In genomic region chr16:67399218-67399733, GRCh38 we compare ENCODE assay signal across 8 cellular contexts. TPM values are rescaled to one million over a fixed set of nuclear protein-coding genes. Genes with fewer than 3 reads are reported as not detected.
DNase-seq lines count a peak whose midpoint lies in the region; ATAC-seq and TF ChIP-seq lines count a peak whose summit lies in the region.

No MANE protein-coding gene starts in this region.

- WGBS in heart right ventricle, 2 donors = 28 to 29% methylated on average over 42 of the region's 42 CpGs
- 37% methylated on average over 42 of the region's 42 CpGs for WGBS in sigmoid colon, 2 donors

- H3K9me3 ChIP-seq in heart right ventricle (no peaks in the 10 kb centered on the region), sigmoid colon (no peaks in the 10 kb centered on the region)

- H3K27ac ChIP-seq in heart right ventricle = peak overlapping the region in 5 of 10 donors; percentile 8 to 88 (median 85)
- H3K27ac ChIP-seq in sigmoid colon = no peak overlapping the region

- TF ChIP-seq EP300 in sigmoid colon (IDR thresholded peaks at IDR 0.05) = no peak

- no peaks in the 10 kb centered on the region for H3K36me3 ChIP-seq in heart right ventricle
- no peaks in the 10 kb centered on the region for H3K36me3 ChIP-seq in sigmoid colon

- TF ChIP-seq CTCF in AG09319 (IDR thresholded peaks at IDR 0.05; ENCODE audit: low read depth, low read length) (peak; percentile 54), heart right ventricle (IDR thresholded peaks at IDR 0.05) (peak; percentile 54 to 89 (median 83)), sigmoid colon (IDR thresholded peaks at IDR 0.05) (peak; percentile 33 to 77 (median 52))

- H3K4me1 ChIP-seq in heart right ventricle (peaks cover 23 to 58% (median 44%) of the 10 kb centered on the region in 9 donors), sigmoid colon (peaks cover 0 to 47% (median 36%) of the 10 kb centered on the region in 4 donors)

- TF ChIP-seq POLR2A in sigmoid colon (IDR thresholded peaks at IDR 0.05) = no peak

- H3K4me3 ChIP-seq in heart right ventricle (peak overlapping the region in 5 of 10 donors; percentile 15 to 38 (median 24)), sigmoid colon (peak overlapping the region in 1 of 4 donors; percentile 22)

- DNase-seq in AG09319 (ENCODE audit: extremely low read depth, low read depth) (no peak), KBM-7 (peak; percentile 44), heart right ventricle (peak in 1 of 2 donors; percentile 69), sigmoid colon (no peak), posterior vena cava (ENCODE audit: low spot score) (no peak), COR-L47 (lab: John Stamatoyannopoulos, UW) (no peak)
- DNase-seq in activated T-helper 9 cell treated with anti-CD3 and anti-CD28 coated beads, Interleukin-2, amount 50 U/mL, for 16 hours (ENCODE audit: low read depth) = peak; percentile 23

- H3K27me3 ChIP-seq in heart right ventricle (peaks cover 0 to 39% (median 3%) of the 10 kb centered on the region in 7 donors), sigmoid colon (peaks cover 0 to 28% (median 7%) of the 10 kb centered on the region in 3 donors)

- intact Hi-C loops in heart right ventricle (cut with DNase I) = loop anchor here in 4 of 10 donors (5.0 to 10.0 kb wide), 4 partner anchors 114 to 137 kb away; partner anchors contain the start of gene PLEKHG4 (in 1 of the 4)
- intact Hi-C loops in sigmoid colon (cut with DNase I) = loop anchor here (5.0 kb wide), 2 partner anchors 122 to 152 kb away; partner anchors contain the start of genes FHOD1, PLEKHG4 and SLC9A5
- intact Hi-C loops in posterior vena cava (cut with DNase I) = no loop called here

- peak; percentile 27 to 50 (median 35) for ATAC-seq in heart right ventricle
- ATAC-seq in GM21723 (IDR thresholded peaks at IDR 0.05; ENCODE audit: unreplicated experiment) = no peak

- in situ Hi-C loops in KBM-7 (cut with MboI; ENCODE audit: low pct_unique_long_range_greater_than_20kb, low sequenced_read_pairs) = no loop called here

RNA-seq across cellular contexts. Expression of gene TPPP3, which starts 6.0 kb away (rescaled TPM):
- total RNA-seq in heart right ventricle (10 to 100 TPM in 1 of 10 donors, 1 to 10 TPM in 9; 6.4 to 15.9 (median 9.0) TPM), sigmoid colon (10 to 100 TPM in 3 of 4 donors, 1 to 10 TPM in 1; 8.1 to 27.4 (median 16.9) TPM), posterior vena cava (10 to 100 TPM in 1 of 2 donors, 1 to 10 TPM in 1; 8.2 to 39.3 TPM)
- polyA plus RNA-seq in heart right ventricle (10 to 100 TPM; 21.1 to 26.1 TPM), sigmoid colon (10 to 100 TPM in 1 of 3 donors, 1 to 10 TPM in 2; 2.4 to 13.6 (median 8.6) TPM)

RNA-seq across cellular contexts. Expression of gene ZDHHC1, which starts 17.0 kb away (rescaled TPM):
- total RNA-seq in heart right ventricle (1 to 10 TPM; 3.2 to 6.3 (median 4.2) TPM), sigmoid colon (10 to 100 TPM; 12.7 to 18.3 (median 16.1) TPM), posterior vena cava (10 to 100 TPM; 10.7 to 11.3 TPM)
- polyA plus RNA-seq in heart right ventricle (1 to 10 TPM; 3.6 to 4.4 TPM), sigmoid colon (1 to 10 TPM; 4.2 to 6.6 (median 4.4) TPM)

RNA-seq across cellular contexts. Expression of gene HSD11B2, which starts 31.6 kb away (rescaled TPM):
- 1 to 10 TPM in 1 of 10 donors, under 1 TPM in 8, not detected in 1; 0.16 to 1.4 (median 0.57) TPM for total RNA-seq in heart right ventricle
- under 1 TPM; 0.41 to 0.51 TPM for polyA plus RNA-seq in heart right ventricle
- 1 to 10 TPM in 2 of 4 donors, under 1 TPM in 1, not detected in 1; 0.14 to 3.9 (median 1.4) TPM for total RNA-seq in sigmoid colon
- polyA plus RNA-seq in sigmoid colon = 100 to 1,000 TPM in 1 of 3 donors, 10 to 100 TPM in 2; 88.3 to 353 (median 90.4) TPM
- total RNA-seq in posterior vena cava = 1 to 10 TPM in 1 of 2 donors, under 1 TPM in 1; 0.43 to 3.2 TPM

Comparison
In these comparisons a context has a peak if more than half of its experiments do, and no peak if none do; other contexts are left out.
1. DNase-seq: peak in KBM-7 (single experiment) and activated T-helper 9 cell treated with anti-CD3 and anti-CD28 coated beads, Interleukin-2, amount 50 U/mL, for 16 hours (single experiment); none in AG09319 (single experiment), sigmoid colon (single experiment), posterior vena cava (single experiment) and COR-L47 (single experiment).
2. Peak in every context shown above with its lines, with median percentiles within 50 percentile points of each other: CTCF ChIP-seq.